Comparison of ENCODE assay signal across 15 cellular contexts in genomic region chr2:55408098-55408882, GRCh38. TPM values are rescaled to one million over a fixed set of nuclear protein-coding genes. Genes with fewer than 3 reads are reported as not detected.
DNase-seq lines count a peak whose midpoint lies in the region; ATAC-seq, FAIRE-seq and TF ChIP-seq lines count a peak whose summit lies in the region.
"Had no signal": no experiment of that assay in that cellular context is flagged by ENCODE, and none has a peak within 500 bp of the region (broad histone marks: within the 10 kb centered on the region; RNA-seq: fewer than 3 reads in every experiment).

No MANE protein-coding gene starts in this region.

- DNase-seq in ELR (ENCODE audit: low read depth) (peak; percentile 38), bronchial epithelial cell (ENCODE audit: low read depth) (peak; percentile 31), osteocyte (ENCODE audit: extremely low spot score, unreplicated experiment) (no peak), NCI-H2171 (lab: John Stamatoyannopoulos, UW) (no peak), A673 (ENCODE audit: low spot score) (no peak)
- DNase-seq: activated T-cell treated with anti-CD3 and anti-CD28 coated beads, Interleukin-2, amount 50 U/mL, for 72 hours; CD8-positive, alpha-beta memory T cell; NCI-H146; NCI-H82; stimulated activated CD4-positive, alpha-beta T cell treated with anti-CD3 and anti-CD28 coated beads, Interleukin-4, amount 100 ng/mL, for 1 hour; stimulated activated naive CD8-positive, alpha-beta T cell treated with anti-CD3 and anti-CD28 coated beads, Interleukin-15, Interleukin-2, amounts not matched to agents 100 U/mL and 50 U/mL, for 24 hours had no signal

- H3K79me2 ChIP-seq in Loucy (ENCODE audit: insufficient read depth, low read length), result peaks cover 96% of the 10 kb centered on the region

- POLR2A ChIA-PET in A673 (lab: Charles Lee; ENCODE audit: low non-redundant PET), result no interaction called here

- 0 out of 2 replicates have a peak, but pooled peaks cover 7% of the 10 kb centered on the region for H3F3A ChIP-seq in Loucy (ENCODE audit: low read depth)

- H3K27ac ChIP-seq in A673 (ENCODE audit: low read depth, low read length, poor library complexity, severe bottlenecking), result no peak overlapping the region
- H3K27ac ChIP-seq: SK-N-MC had no signal

- H3K4me2 ChIP-seq in Loucy (ENCODE audit: low read depth, low read length, poor library complexity, severe bottlenecking), result peak overlapping the region; percentile 80

- no peaks in the 10 kb centered on the region for H3K27me3 Mint-ChIP-seq in osteocyte (ENCODE audit: unreplicated experiment)
- H3K27me3 Mint-ChIP-seq: CD8-positive, alpha-beta memory T cell had no signal

- no peak for FAIRE-seq in bronchial epithelial cell (lab: Jason Lieb, UNC)

- no peak for TF ChIP-seq CTCF in Loucy (conservative IDR thresholded peaks at IDR 0.05; ENCODE audit: low read length)
- no peak for TF ChIP-seq CTCF in bronchial epithelial cell (IDR thresholded peaks at IDR 0.05; ENCODE audit: insufficient read depth, low read length, severe bottlenecking)
- TF ChIP-seq CTCF in osteocyte (IDR thresholded peaks at IDR 0.05), result no peak
- TF ChIP-seq CTCF in A673 (conservative IDR thresholded peaks at IDR 0.05; ENCODE audit: low read depth, low read length), result no peak

- H3K36me3 ChIP-seq in Loucy (ENCODE audit: insufficient read depth, low read length) (peaks cover 30% of the 10 kb centered on the region), bronchial epithelial cell (ENCODE audit: control insufficient read depth, insufficient read depth, low read length) (no peaks in the 10 kb centered on the region), A673 (ENCODE audit: insufficient read depth, low read length, poor library complexity, severe bottlenecking) (peaks cover 12% of the 10 kb centered on the region)

- H4K20me1 ChIP-seq in Loucy (ENCODE audit: insufficient read depth, low read length, poor library complexity, severe bottlenecking), result peaks cover 46% of the 10 kb centered on the region

- no peaks in the 10 kb centered on the region for H3K9me2 ChIP-seq in Loucy (replicated peaks; ENCODE audit: low read depth, low read length)

- peaks cover 23% of the 10 kb centered on the region for H3K36me3 Mint-ChIP-seq in osteocyte (ENCODE audit: unreplicated experiment)

- CTCF ChIA-PET in A673 (lab: Charles Lee), result no interaction called here

- no TSS peak for BruUV-seq in A673 (replicated peaks; lab: Mats Ljungman, UMichigan)

- H3K4me3 ChIP-seq in Loucy (ENCODE audit: low read length, poor library complexity, severe bottlenecking), result peak overlapping the region; percentile 70
- no peak overlapping the region for H3K4me3 ChIP-seq in bronchial epithelial cell (ENCODE audit: low read depth, low read length)
- H3K4me3 ChIP-seq in A673 (ENCODE audit: low read depth, low read length, poor library complexity, severe bottlenecking), result no peak overlapping the region
- H3K4me3 ChIP-seq: SK-N-MC had no signal

- H3K9me3 ChIP-seq in Loucy (ENCODE audit: insufficient read depth, low read depth, low read length) (no peaks in the 10 kb centered on the region), A673 (ENCODE audit: low read depth, low read length, poor library complexity, severe bottlenecking) (no peaks in the 10 kb centered on the region)

- H3K4me1 ChIP-seq in Loucy (ENCODE audit: insufficient read depth, low read length, poor library complexity, severe bottlenecking) (peaks cover 35% of the 10 kb centered on the region), A673 (ENCODE audit: insufficient read depth, low read length, poor library complexity, severe bottlenecking) (peaks cover 6% of the 10 kb centered on the region)

- ATAC-seq in HG02623 (IDR thresholded peaks at IDR 0.05; ENCODE audit: unreplicated experiment), result no peak
- no peak for ATAC-seq in HG03196 (IDR thresholded peaks at IDR 0.05; ENCODE audit: unreplicated experiment)
- ATAC-seq: activated T-cell treated with anti-CD3 and anti-CD28 coated beads, Interleukin-2, amount 50 U/mL, for 72 hours; stimulated activated naive CD8-positive, alpha-beta T cell treated with anti-CD3 and anti-CD28 coated beads, Interleukin-15, Interleukin-2, amounts not matched to agents 100 U/mL and 50 U/mL, for 24 hours had no signal

- H3K4me3 Mint-ChIP-seq in osteocyte (ENCODE audit: unreplicated experiment), result peak overlapping the region; percentile 8
- H3K4me3 Mint-ChIP-seq: activated T-cell treated with anti-CD3 and anti-CD28 coated beads, Interleukin-2, amount 50 U/mL, for 72 hours; CD8-positive, alpha-beta memory T cell had no signal

- H3K4me1 Mint-ChIP-seq in osteocyte (ENCODE audit: unreplicated experiment), result peaks cover 13% of the 10 kb centered on the region

- H3K27ac Mint-ChIP-seq in osteocyte (ENCODE audit: unreplicated experiment), result peak overlapping the region; percentile 77
- H3K27ac Mint-ChIP-seq: activated T-cell treated with anti-CD3 and anti-CD28 coated beads, Interleukin-2, amount 50 U/mL, for 72 hours; CD8-positive, alpha-beta memory T cell had no signal

- no peak overlapping the region for H2AFZ ChIP-seq in Loucy (ENCODE audit: low read length)

- H3K27me3 ChIP-seq in Loucy (ENCODE audit: insufficient read depth, low read length, poor library complexity, severe bottlenecking), result no peaks in the 10 kb centered on the region
- H3K27me3 ChIP-seq in bronchial epithelial cell (ENCODE audit: control insufficient read depth, insufficient read depth, low read length), result no peaks in the 10 kb centered on the region
- no peaks in the 10 kb centered on the region for H3K27me3 ChIP-seq in A673 (replicated peaks; ENCODE audit: insufficient read depth, low read depth, low read length, poor library complexity)

- intact Hi-C loops in A673 (cut with micrococcal nuclease; ENCODE audit: unreplicated experiment), result no loop called here

- H3K9me3 Mint-ChIP-seq in osteocyte (ENCODE audit: unreplicated experiment), result no peaks in the 10 kb centered on the region
- H3K9me3 Mint-ChIP-seq: activated T-cell treated with anti-CD3 and anti-CD28 coated beads, Interleukin-2, amount 50 U/mL, for 72 hours; CD8-positive, alpha-beta memory T cell had no signal

- peak overlapping the region; percentile 53 for H3K9ac ChIP-seq in Loucy (ENCODE audit: low read depth, low read length, poor library complexity, severe bottlenecking)

RNA-seq across cellular contexts. Expression of gene CCDC88A, which starts 11.4 kb away (rescaled TPM):
- total RNA-seq in bronchial epithelial cell, result 15.7 and 20.3 TPM in 2 replicates
- total RNA-seq in osteocyte, result 49.2 and 54.9 TPM in 2 replicates
- total RNA-seq in A673 (2021), result 84.5 and 96.9 TPM in 2 replicates

Comparison
In these comparisons a context has a peak if more than half of its experiments do, and no peak if none do; other contexts are left out.
1. DNase-seq: peak in ELR (single experiment) and bronchial epithelial cell (single experiment); none in osteocyte (single experiment), NCI-H2171 (single experiment) and A673 (single experiment).